In the genomic region with DNA sequence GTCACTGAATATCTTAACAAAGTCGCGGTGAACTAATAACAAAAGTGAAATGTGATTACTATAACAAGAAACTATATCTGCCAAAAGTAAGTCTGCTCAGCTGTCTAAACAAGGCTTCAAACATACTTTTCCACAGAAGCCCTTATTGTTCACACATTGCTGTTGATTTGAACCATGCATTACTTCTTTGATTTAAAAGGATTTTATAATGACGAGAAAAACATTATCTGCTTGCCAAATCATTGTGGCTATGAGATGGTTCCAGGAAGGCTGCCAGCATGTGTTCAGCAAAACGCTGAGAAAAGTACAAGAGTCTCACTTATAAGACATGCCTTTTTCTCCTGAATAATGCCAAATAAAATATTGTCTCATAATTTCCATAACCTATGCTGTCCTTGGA, we compare ENCODE assay signal across 2 cellular contexts.
TF ChIP-seq lines count a peak whose summit lies in the region.

No MANE protein-coding gene starts in this region.

TF ChIP-seq in SK-N-SH, 30 proteins besides CTCF, POLR2A, EP300 and RAD21 (continued from another document):
- TF ChIP-seq, protein P1, sequence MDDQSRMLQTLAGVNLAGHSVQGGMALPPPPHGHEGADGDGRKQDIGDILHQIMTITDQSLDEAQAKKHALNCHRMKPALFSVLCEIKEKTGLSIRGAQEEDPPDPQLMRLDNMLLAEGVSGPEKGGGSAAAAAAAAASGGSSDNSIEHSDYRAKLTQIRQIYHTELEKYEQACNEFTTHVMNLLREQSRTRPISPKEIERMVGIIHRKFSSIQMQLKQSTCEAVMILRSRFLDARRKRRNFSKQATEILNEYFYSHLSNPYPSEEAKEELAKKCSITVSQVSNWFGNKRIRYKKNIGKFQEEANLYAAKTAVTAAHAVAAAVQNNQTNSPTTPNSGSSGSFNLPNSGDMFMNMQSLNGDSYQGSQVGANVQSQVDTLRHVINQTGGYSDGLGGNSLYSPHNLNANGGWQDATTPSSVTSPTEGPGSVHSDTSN (IDR thresholded peaks at IDR 0.05): no peak
- no peak for TF ChIP-seq TAF1 (IDR thresholded peaks at IDR 0.05; ENCODE audit: borderline replicate concordance, low read depth, low read length)
- TF ChIP-seq ZBTB33 (IDR thresholded peaks at IDR 0.05; ENCODE audit: borderline replicate concordance, low read depth): no peak
- no peak for TF ChIP-seq JUND (IDR thresholded peaks at IDR 0.05)
- no peak for TF ChIP-seq GABPA (IDR thresholded peaks at IDR 0.05; ENCODE audit: low read depth)
- no peak for TF ChIP-seq MXI1 (IDR thresholded peaks at IDR 0.05; ENCODE audit: low read depth, low read length)
- no peak for TF ChIP-seq RFX5 (IDR thresholded peaks at IDR 0.05; ENCODE audit: low read length)
- TF ChIP-seq IRF3 (IDR thresholded peaks at IDR 0.05; ENCODE audit: low read depth, low read length): no peak
- no peak for TF ChIP-seq SMC3 (IDR thresholded peaks at IDR 0.05; ENCODE audit: low read depth, low read length)
- no peak for TF ChIP-seq GATA2 (CRISPR knock-in tag; IDR thresholded peaks at IDR 0.05)
- no peak for TF ChIP-seq USF1 (IDR thresholded peaks at IDR 0.05; ENCODE audit: borderline replicate concordance, low read depth)
- no peak for TF ChIP-seq FOXJ3 (CRISPR knock-in tag; IDR thresholded peaks at IDR 0.05)

TF ChIP-seq in SK-N-SH treated with all-trans-retinoic acid at 6 μM for 48 hours, 23 proteins besides CTCF, POLR2A, EP300 and RAD21 (continued from another document):
- TF ChIP-seq GLIS3 (CRISPR knock-in tag; IDR thresholded peaks at IDR 0.05): no peak
